In the genomic region with DNA sequence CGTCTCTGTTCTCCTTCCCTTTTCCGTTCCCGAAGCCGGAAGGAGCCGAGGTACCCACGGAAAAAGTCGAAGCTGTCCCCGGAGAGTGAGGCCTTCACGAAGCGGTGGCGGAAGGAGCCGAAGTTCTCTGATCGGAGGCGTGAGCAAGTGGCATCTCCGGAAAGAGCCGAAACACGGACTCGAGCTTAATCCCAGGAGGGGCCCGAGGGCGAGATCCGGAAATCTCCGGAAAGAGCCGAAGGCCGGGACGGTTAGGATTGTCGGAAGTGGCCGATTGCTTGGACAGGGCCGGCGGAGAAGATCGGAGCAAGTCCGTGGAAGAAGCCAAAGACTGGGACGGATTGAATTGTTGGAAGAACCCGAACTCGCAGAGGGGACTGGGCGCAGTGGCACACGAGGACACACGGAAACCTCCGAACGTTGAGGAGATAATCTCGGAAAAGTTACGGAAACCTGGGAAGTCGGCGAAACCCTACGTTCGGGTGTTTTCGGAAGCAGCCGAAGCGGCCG, we compare ENCODE assay signal across 8 cellular contexts. TPM values are rescaled to one million over a fixed set of nuclear protein-coding genes. Genes with fewer than 3 reads are reported as not detected.
A peak's percentile ranks its signal among the peaks of the same experiment; 100 is the strongest.
DNase-seq lines count a peak whose midpoint lies in the region; ATAC-seq and TF ChIP-seq lines count a peak whose summit lies in the region.

No MANE protein-coding gene starts in this region.

- H3K4me3 ChIP-seq in AG09309 (ENCODE audit: control insufficient read depth, low read depth, low read length) = peak overlapping the region; percentile 76

- no peak for TF ChIP-seq CTCF in AG09309 (IDR thresholded peaks at IDR 0.05; ENCODE audit: control insufficient read depth, insufficient read depth, low read depth, low read length, missing control alignments)

- DNase-seq in AG09309 (ENCODE audit: low read depth) (peak; percentile 97), NCI-H446 treated with DMSO at 0.1 percent for 48 hours (lab: John Stamatoyannopoulos, UW) (peak; percentile 98), cerebellum (ENCODE audit: low spot score) (peak; percentile 96), islet precursor cell (peak; percentile 100)
- DNase-seq in activated CD4-positive, CD25-positive, alpha-beta regulatory T cell treated with anti-CD3 and anti-CD28 coated beads, Interleukin-2, amount 50 U/mL, for 72 hours = peak; percentile 99
- peak; percentile 98 to 99 for DNase-seq in stimulated activated CD4-positive, alpha-beta T cell treated with anti-CD3 and anti-CD28 coated beads, Interleukin-12 subunit alpha, Interleukin-12 subunit beta, amount 100 ng/mL, for 24 hours (ENCODE audit: low read depth in 2 of 2)

- ATAC-seq in GM19043 (IDR thresholded peaks at IDR 0.05; ENCODE audit: low read depth, unreplicated experiment) (peak; percentile 45), HG03378 (IDR thresholded peaks at IDR 0.05; ENCODE audit: unreplicated experiment) (peak; percentile 56)

RNA-seq across cellular contexts. Expression of a gene that starts 0.5 kb away (rescaled TPM):
- total RNA-seq in cerebellum = 52.6 TPM

RNA-seq across cellular contexts. Expression of a gene that starts 6.4 kb away (rescaled TPM):
- total RNA-seq in cerebellum = 6.6 TPM

RNA-seq across cellular contexts. Expression of a gene that starts 10.9 kb away (rescaled TPM):
- total RNA-seq in cerebellum = 6.5 TPM

RNA-seq across cellular contexts. Expression of a gene that starts 13.6 kb away (rescaled TPM):
- 7.8 TPM for total RNA-seq in cerebellum

RNA-seq across cellular contexts. Expression of a gene that starts 20.6 kb away (rescaled TPM):
- 20.9 TPM for total RNA-seq in cerebellum

Comparison
In these comparisons a context has a peak if more than half of its experiments do, and no peak if none do; other contexts are left out.
1. Peak in every context shown above with its lines: DNase-seq, ATAC-seq and H3K4me3 ChIP-seq.